8 cellular contexts compared by ENCODE assay signal in the genomic region with DNA sequence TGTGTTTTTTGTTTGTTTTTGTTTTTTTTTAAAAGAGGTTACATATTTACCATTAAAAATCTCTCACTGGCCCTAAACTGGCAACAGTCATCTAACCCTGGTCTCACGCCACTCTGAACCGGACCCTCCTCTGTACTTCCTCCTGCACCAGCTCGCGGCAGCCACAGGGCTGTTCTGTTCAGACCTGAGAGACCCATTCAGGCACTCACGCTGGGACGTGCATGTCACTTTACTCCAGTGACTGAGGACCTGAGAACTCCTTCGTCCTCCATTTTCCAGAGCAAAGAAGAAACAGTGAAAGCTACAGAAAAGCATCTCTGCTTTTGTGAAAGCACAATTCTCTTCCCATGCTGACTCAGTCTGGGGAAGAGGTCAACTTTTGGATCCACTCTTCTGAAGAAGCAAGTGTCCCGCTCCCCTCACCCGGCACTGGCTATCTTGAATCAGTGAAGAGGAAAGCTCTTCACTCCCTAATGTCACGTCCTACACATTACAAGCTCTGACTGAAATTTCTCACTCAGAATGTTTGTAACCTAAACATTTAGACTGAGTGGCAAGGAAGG. TPM values are rescaled to one million over a fixed set of nuclear protein-coding genes. Genes with fewer than 3 reads are reported as not detected.
DNase-seq lines count a peak whose midpoint lies in the region; ATAC-seq and TF ChIP-seq lines count a peak whose summit lies in the region.

No MANE protein-coding gene starts in this region.

- POLR2A ChIA-PET in A673 (lab: Charles Lee; ENCODE audit: low non-redundant PET): no interaction called here

- H3K9me3 Mint-ChIP-seq in activated naive CD8-positive, alpha-beta T cell (ENCODE audit: low read depth): no peaks in the 10 kb centered on the region

- peaks cover 15% of the 10 kb centered on the region for H3K4me1 ChIP-seq in mucosa of descending colon (ENCODE audit: low read depth)
- no peaks in the 10 kb centered on the region for H3K4me1 ChIP-seq in A673 (ENCODE audit: insufficient read depth, low read length, poor library complexity, severe bottlenecking)

- H3K27ac Mint-ChIP-seq in activated naive CD8-positive, alpha-beta T cell: peak overlapping the region; percentile 75

- TF ChIP-seq CTCF in mucosa of descending colon (IDR thresholded peaks at IDR 0.05): no peak
- no peak for TF ChIP-seq CTCF in A673 (conservative IDR thresholded peaks at IDR 0.05; ENCODE audit: low read depth, low read length)

- peaks cover 39% of the 10 kb centered on the region for H3K4me1 Mint-ChIP-seq in activated naive CD8-positive, alpha-beta T cell (ENCODE audit: low read depth)

- CTCF ChIA-PET in A673 (lab: Charles Lee): no interaction called here

- no peaks in the 10 kb centered on the region for H3K27me3 Mint-ChIP-seq in activated naive CD8-positive, alpha-beta T cell

- intact Hi-C loops in mucosa of descending colon (cut with DNase I, micrococcal nuclease) (loop anchor here in 1 of 2 donors (10.0 kb wide), 1 partner anchor 83 kb away; no protein-coding TSS in a partner anchor), A673 (cut with micrococcal nuclease; ENCODE audit: unreplicated experiment) (loop anchor here (10.0 kb wide), 1 partner anchor 183 kb away; no protein-coding TSS in a partner anchor)

- H3K9me3 ChIP-seq in mucosa of descending colon (no peaks in the 10 kb centered on the region), A673 (ENCODE audit: low read depth, low read length, poor library complexity, severe bottlenecking) (no peaks in the 10 kb centered on the region)

- peaks cover 4% of the 10 kb centered on the region for H3K36me3 Mint-ChIP-seq in activated naive CD8-positive, alpha-beta T cell

- H3K4me3 Mint-ChIP-seq in activated naive CD8-positive, alpha-beta T cell: no peak overlapping the region

- no peak overlapping the region for H3K4me3 ChIP-seq in mucosa of descending colon
- H3K4me3 ChIP-seq in A673 (ENCODE audit: low read depth, low read length, poor library complexity, severe bottlenecking): no peak overlapping the region

- no TSS peak for BruUV-seq in A673 (replicated peaks; lab: Mats Ljungman, UMichigan)

- no peaks in the 10 kb centered on the region for H3K27me3 ChIP-seq in A673 (replicated peaks; ENCODE audit: insufficient read depth, low read depth, low read length, poor library complexity)

- H3K36me3 ChIP-seq in mucosa of descending colon (ENCODE audit: low read depth): no peaks in the 10 kb centered on the region
- H3K36me3 ChIP-seq in A673 (ENCODE audit: insufficient read depth, low read length, poor library complexity, severe bottlenecking): no peaks in the 10 kb centered on the region

- no peak overlapping the region for H3K27ac ChIP-seq in A673 (ENCODE audit: low read depth, low read length, poor library complexity, severe bottlenecking)

- peak in 1 of 3 donors; percentile 69 for DNase-seq in mucosa of descending colon
- no peak for DNase-seq in A673 (ENCODE audit: low spot score)
- no peak for DNase-seq in NCI-H1436 treated with DMSO at 0.1 percent for 48 hours (lab: John Stamatoyannopoulos, UW)
- DNase-seq in dermis blood vessel endothelial cell: no peak
- DNase-seq in stimulated activated CD4-positive, alpha-beta T cell treated with anti-CD3 and anti-CD28 coated beads, Interleukin-4, amount 100 ng/mL, for 24 hours: no peak

- ATAC-seq in GM19035 (IDR thresholded peaks at IDR 0.05; ENCODE audit: unreplicated experiment) (peak; percentile 52), HG03135 (IDR thresholded peaks at IDR 0.05; ENCODE audit: unreplicated experiment) (peak; percentile 43), mucosa of descending colon (peak; percentile 19)

RNA-seq across cellular contexts. Expression of a gene that starts 24.6 kb away (rescaled TPM):
- total RNA-seq in mucosa of descending colon: 10 to 100 TPM; 31.6 to 42.9 (median 38.0) TPM
- 39.0 and 40.8 TPM in 2 replicates for total RNA-seq in A673 (2021)
- 52.6 and 58.3 TPM in 2 replicates for total RNA-seq in dermis blood vessel endothelial cell
